Comparison of ENCODE assay signal across 3 cellular contexts in genomic region chr18:33270297-33270696, GRCh38.
"Had no signal": no experiment of that assay in that cellular context is flagged by ENCODE, and none has a peak within 500 bp of the region (broad histone marks: within the 10 kb centered on the region; RNA-seq: fewer than 3 reads in every experiment).

No MANE protein-coding gene starts in this region.

- H3K4me3 ChIP-seq: GM12878 had no signal

- ATAC-seq: GM12878 had no signal

- DNase-seq: GDM1, GF-D8 had no signal
